Comparison of ENCODE assay signal across 11 cellular contexts in the genomic region with DNA sequence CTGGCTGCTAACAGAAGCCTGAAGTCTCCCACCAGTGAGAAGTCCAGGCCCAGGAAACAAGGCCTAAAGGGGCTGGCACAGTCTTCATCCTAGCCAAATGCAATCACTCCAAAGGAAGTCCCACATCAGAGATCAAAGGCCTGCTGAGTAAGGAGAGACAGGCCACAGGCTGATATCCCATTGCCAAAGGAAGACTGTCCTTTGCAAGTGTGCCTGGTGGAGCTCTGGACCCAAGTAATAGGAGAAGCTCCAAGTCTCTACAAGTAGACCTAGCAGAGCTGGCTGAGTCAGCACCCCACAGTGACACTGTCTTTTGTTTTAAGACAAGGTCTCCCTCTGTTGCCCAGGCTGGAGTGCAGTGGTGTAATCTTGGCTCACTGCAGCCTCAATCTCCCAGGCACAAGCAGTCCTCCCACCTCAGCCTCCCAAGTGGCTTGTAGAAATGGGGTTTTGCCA. TPM values are rescaled to one million over a fixed set of nuclear protein-coding genes. Genes with fewer than 3 reads are reported as not detected.
A peak's percentile ranks its signal among the peaks of the same experiment; 100 is the strongest.
DNase-seq lines count a peak whose midpoint lies in the region; ATAC-seq lines count a peak whose summit lies in the region.
"Had no signal": no experiment of that assay in that cellular context is flagged by ENCODE, and none has a peak within 500 bp of the region (broad histone marks: within the 10 kb centered on the region; RNA-seq: fewer than 3 reads in every experiment).

No MANE protein-coding gene starts in this region.

- peak; percentile 24 for DNase-seq in stimulated activated CD4-positive, alpha-beta T cell treated with anti-CD3 and anti-CD28 coated beads, Interleukin-15, amount 100 ng/mL, for 24 hours
- no peak for DNase-seq in stimulated activated CD4-positive, alpha-beta T cell treated with anti-CD3 and anti-CD28 coated beads, Interleukin-2, amount 100 ng/mL, for 48 hours
- DNase-seq in kidney tubule cell (ENCODE audit: low spot score) (peak; percentile 69), HuH-7.5 (ENCODE audit: low spot score) (no peak), NCI-H2227 treated with DMSO at 0.1 percent for 48 hours (lab: John Stamatoyannopoulos, UW) (no peak), A172 (ENCODE audit: low spot score) (no peak)
- DNase-seq: activated CD4-positive, CD25-positive, alpha-beta regulatory T cell; NCI-H1048 had no signal

- H3K36me3 Mint-ChIP-seq in activated naive CD8-positive, alpha-beta T cell: no peaks in the 10 kb centered on the region

- H3K4me3 Mint-ChIP-seq in activated naive CD8-positive, alpha-beta T cell: peak overlapping the region; percentile 35

- ATAC-seq in HG03571 (IDR thresholded peaks at IDR 0.05; ENCODE audit: unreplicated experiment): no peak
- ATAC-seq: right cardiac atrium had no signal

- no peaks in the 10 kb centered on the region for H3K9me3 Mint-ChIP-seq in activated naive CD8-positive, alpha-beta T cell (ENCODE audit: low read depth)

- H3K27me3 Mint-ChIP-seq in activated naive CD8-positive, alpha-beta T cell: no peaks in the 10 kb centered on the region

- H3K27ac Mint-ChIP-seq in activated naive CD8-positive, alpha-beta T cell: peak overlapping the region; percentile 78

- H3K4me1 Mint-ChIP-seq in activated naive CD8-positive, alpha-beta T cell (ENCODE audit: low read depth): peaks cover 41% of the 10 kb centered on the region

RNA-seq across cellular contexts. Expression of gene DBP, which starts 4.5 kb away (rescaled TPM):
- total RNA-seq in A172 (2014; rRNA removed; shearing (Covaris generic)): 2.6 and 15.5 TPM in 2 replicates

RNA-seq across cellular contexts. Expression of gene CA11, which starts 13.3 kb away (rescaled TPM):
- 2.3 and 5.8 TPM in 2 replicates for total RNA-seq in A172 (2014; rRNA removed; shearing (Covaris generic))

RNA-seq across cellular contexts. Expression of gene SPHK2, which starts 13.4 kb away (rescaled TPM):
- 7.6 and 10.5 TPM in 2 replicates for total RNA-seq in A172 (2014; rRNA removed; shearing (Covaris generic))

RNA-seq across cellular contexts. Expression of gene RPL18, which starts 13.7 kb away (rescaled TPM):
- total RNA-seq in A172 (2014; rRNA removed; shearing (Covaris generic)): 764 and 1,035 TPM in 2 replicates

RNA-seq across cellular contexts. Expression of gene FAM83E, which starts 17.8 kb away (rescaled TPM):
- 0.07 TPM in 1 of 2 replicates, not detected in the other for total RNA-seq in A172 (2014; rRNA removed; shearing (Covaris generic))

Comparison
In these comparisons a context has a peak if more than half of its experiments do, and no peak if none do; other contexts are left out.
1. DNase-seq: peak in stimulated activated CD4-positive, alpha-beta T cell treated with anti-CD3 and anti-CD28 coated beads, Interleukin-15, amount 100 ng/mL, for 24 hours (single experiment) and kidney tubule cell (single experiment); none in stimulated activated CD4-positive, alpha-beta T cell treated with anti-CD3 and anti-CD28 coated beads, Interleukin-2, amount 100 ng/mL, for 48 hours (0 of 2), HuH-7.5 (single experiment), NCI-H2227 treated with DMSO at 0.1 percent for 48 hours (single experiment) and A172 (single experiment).